14 cellular contexts compared by ENCODE assay signal in genomic region chr3:153463895-153464294, GRCh38.
DNase-seq lines count a peak whose midpoint lies in the region; ATAC-seq and TF ChIP-seq lines count a peak whose summit lies in the region.
"Had no signal": no experiment of that assay in that cellular context is flagged by ENCODE, and none has a peak within 500 bp of the region (broad histone marks: within the 10 kb centered on the region; RNA-seq: fewer than 3 reads in every experiment).

No MANE protein-coding gene starts in this region.

- H3K27me3 ChIP-seq in upper lobe of right lung = no peaks in the 10 kb centered on the region
- H3K27me3 ChIP-seq: foreskin keratinocyte had no signal

- no peak overlapping the region for H3K4me3 ChIP-seq in upper lobe of right lung

- H3K27ac ChIP-seq in upper lobe of right lung = no peak overlapping the region
- H3K27ac ChIP-seq: 22Rv1, foreskin keratinocyte had no signal

- H3K4me1 ChIP-seq in upper lobe of right lung = no peaks in the 10 kb centered on the region
- H3K4me1 ChIP-seq: foreskin keratinocyte had no signal

- DNase-seq in SKM-1 treated with dmso at 0.1 percent for 144 hours (lab: John Stamatoyannopoulos, UW; ENCODE audit: unreplicated experiment) (peak; percentile 29), SKM-1 (lab: John Stamatoyannopoulos, UW; ENCODE audit: unreplicated experiment) (no peak), upper lobe of right lung (no peak), DMS53 treated with DMSO at 0.1 percent for 48 hours (lab: John Stamatoyannopoulos, UW; ENCODE audit: unreplicated experiment) (no peak)
- no peak for DNase-seq in activated naive CD4-positive, alpha-beta T cell (lab: John Stamatoyannopoulos, UW)
- no peak for DNase-seq in effector CD8-positive, alpha-beta T cell (lab: John Stamatoyannopoulos, UW)
- DNase-seq: activated CD4-positive, CD25-positive, alpha-beta regulatory T cell treated with anti-CD3 and anti-CD28 coated beads, Interleukin-2, amount 50 U/mL, for 72 hours; activated gamma-delta T cell; foreskin keratinocyte; left colon; occipital lobe had no signal

- no peaks in the 10 kb centered on the region for H3K36me3 ChIP-seq in upper lobe of right lung

- ATAC-seq in HG02759 (IDR thresholded peaks at IDR 0.05; ENCODE audit: unreplicated experiment) (peak; percentile 91), HG03558 (IDR thresholded peaks at IDR 0.05; ENCODE audit: extremely low read depth, unreplicated experiment) (peak; percentile 84), upper lobe of right lung (peak; percentile 75)
- ATAC-seq: foreskin keratinocyte, left colon had no signal

- intact Hi-C loops in upper lobe of right lung (cut with DNase I) = no loop called here

- TF ChIP-seq CTCF in upper lobe of right lung (IDR thresholded peaks at IDR 0.05) = no peak

- H3K9me3 ChIP-seq in upper lobe of right lung = no peaks in the 10 kb centered on the region
